Comparison of ENCODE assay signal across 11 cellular contexts in the genomic region with DNA sequence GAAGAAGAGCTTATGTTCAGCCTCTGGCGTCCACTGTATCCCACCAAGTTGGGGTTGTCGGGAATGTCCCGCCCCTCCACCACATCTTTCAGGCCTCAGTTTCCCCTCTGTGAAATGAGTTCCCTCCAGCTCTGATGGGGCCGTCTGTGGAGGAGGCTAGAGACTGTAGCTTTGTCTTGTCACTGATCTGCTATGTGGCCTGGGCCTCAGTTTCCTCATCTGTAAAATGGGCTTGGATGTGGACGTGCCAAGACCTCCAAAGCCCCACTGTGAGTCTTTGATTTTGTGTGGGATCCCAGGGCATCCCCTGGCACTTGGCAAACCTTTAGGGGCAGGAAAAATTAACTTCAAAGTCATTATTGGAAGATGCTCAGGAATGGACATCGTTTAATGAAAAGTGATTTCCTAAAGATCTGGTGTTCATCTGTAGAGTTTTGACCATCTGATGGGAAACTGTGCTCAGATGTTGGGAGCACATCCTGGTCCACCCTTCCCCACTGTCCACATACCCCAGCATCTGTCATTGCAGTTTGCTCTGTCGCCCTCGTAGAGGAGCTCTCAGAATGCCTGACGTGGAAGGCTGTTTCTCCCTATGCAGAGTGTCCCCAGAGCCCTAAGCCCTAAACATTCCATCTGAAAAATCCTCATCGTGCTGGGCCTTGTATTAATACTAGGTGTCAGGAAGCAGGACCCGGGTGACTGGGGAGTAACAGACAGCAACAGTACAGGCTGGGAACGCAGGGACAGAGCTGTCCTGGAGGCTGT. TPM values are rescaled to one million over a fixed set of nuclear protein-coding genes. Genes with fewer than 3 reads are reported as not detected.
DNase-seq lines count a peak whose midpoint lies in the region; ATAC-seq and TF ChIP-seq lines count a peak whose summit lies in the region.
"Had no signal": no experiment of that assay in that cellular context is flagged by ENCODE, and none has a peak within 500 bp of the region (broad histone marks: within the 10 kb centered on the region; RNA-seq: fewer than 3 reads in every experiment).

No MANE protein-coding gene starts in this region.

- H3K9me3 Mint-ChIP-seq in T-helper 2 cell treated with Interferon-gamma antibody and Interleukin-4, amounts not matched to agents 5 μg/mL and 100 μg/mL, for 36 hours, result no peaks in the 10 kb centered on the region
- peaks cover 4% of the 10 kb centered on the region for H3K9me3 Mint-ChIP-seq in glutamatergic neuron (ENCODE audit: unreplicated experiment)

- H3K9me3 ChIP-seq in left lung, result no peaks in the 10 kb centered on the region
- no peaks in the 10 kb centered on the region for H3K9me3 ChIP-seq in prostate gland

- peak overlapping the region; percentile 92 for H3K4me3 Mint-ChIP-seq in T-helper 2 cell treated with Interferon-gamma antibody and Interleukin-4, amounts not matched to agents 5 μg/mL and 100 μg/mL, for 36 hours
- no peak overlapping the region for H3K4me3 Mint-ChIP-seq in glutamatergic neuron (ENCODE audit: unreplicated experiment)

- TF ChIP-seq CTCF in left lung (IDR thresholded peaks at IDR 0.05) (no peak), prostate gland (IDR thresholded peaks at IDR 0.05) (no peak), glutamatergic neuron (IDR thresholded peaks at IDR 0.05; ENCODE audit: partially characterized antibody, unreplicated experiment) (no peak)

- H3K27me3 ChIP-seq in left lung (no peaks in the 10 kb centered on the region), prostate gland (replicated peaks; ENCODE audit: insufficient read depth) (no peaks in the 10 kb centered on the region)

- H3K27ac ChIP-seq in left lung, result peak overlapping the region; percentile 87 to 98
- peak overlapping the region; percentile 94 for H3K27ac ChIP-seq in substantia nigra (ENCODE audit: low read depth, low read length, poor library complexity, severe bottlenecking)
- no peak overlapping the region for H3K27ac ChIP-seq in prostate gland

- DNase-seq in T-helper 2 cell treated with Interferon-gamma antibody and Interleukin-4, amounts not matched to agents 5 μg/mL and 100 μg/mL, for 36 hours (ENCODE audit: low spot score), result peak; percentile 14
- DNase-seq in T-helper 2 cell (no peak), UCSD-AML1 (lab: John Stamatoyannopoulos, UW; ENCODE audit: unreplicated experiment) (peak; percentile 64), left lung (no peak), substantia nigra (lab: John Stamatoyannopoulos, UW) (peak in 20 of 49 donors; percentile 10 to 62 (median 30)), prostate gland (ENCODE audit: low spot score) (no peak), glutamatergic neuron (no peak)
- DNase-seq: ACHN; foreskin melanocyte; stimulated activated CD4-positive, alpha-beta T cell treated with anti-CD3 and anti-CD28 coated beads, Interleukin-12 subunit alpha, Interleukin-12 subunit beta, amount 100 ng/mL, for 4 hours had no signal

- H3K4me1 Mint-ChIP-seq in T-helper 2 cell treated with Interferon-gamma antibody and Interleukin-4, amounts not matched to agents 5 μg/mL and 100 μg/mL, for 36 hours (ENCODE audit: low read depth), result peaks cover 79% of the 10 kb centered on the region
- H3K4me1 Mint-ChIP-seq in glutamatergic neuron (ENCODE audit: low read depth, unreplicated experiment), result peaks cover 9% of the 10 kb centered on the region

- H3K27ac Mint-ChIP-seq in T-helper 2 cell treated with Interferon-gamma antibody and Interleukin-4, amounts not matched to agents 5 μg/mL and 100 μg/mL, for 36 hours, result peak overlapping the region; percentile 100
- H3K27ac Mint-ChIP-seq in glutamatergic neuron (ENCODE audit: unreplicated experiment), result no peak overlapping the region

- intact Hi-C loops in left lung (cut with DNase I) (no loop called here), prostate gland (cut with DNase I) (no loop called here)

- H3K4me3 ChIP-seq in left lung (peak overlapping the region in 1 of 2 donors; percentile 23), prostate gland (no peak overlapping the region)

- H3K36me3 ChIP-seq in left lung (peaks cover 0 to 8% of the 10 kb centered on the region in 2 donors), prostate gland (no peaks in the 10 kb centered on the region)

- H3K27me3 Mint-ChIP-seq in T-helper 2 cell treated with Interferon-gamma antibody and Interleukin-4, amounts not matched to agents 5 μg/mL and 100 μg/mL, for 36 hours (ENCODE audit: low read depth), result no peaks in the 10 kb centered on the region
- peaks cover 10% of the 10 kb centered on the region for H3K27me3 Mint-ChIP-seq in glutamatergic neuron (ENCODE audit: unreplicated experiment)

- peaks cover 52 to 100% of the 10 kb centered on the region in 2 donors for H3K4me1 ChIP-seq in left lung
- H3K4me1 ChIP-seq in prostate gland (replicated peaks), result no peaks in the 10 kb centered on the region

- ATAC-seq in left lung (no peak), GM18873 (IDR thresholded peaks at IDR 0.05; ENCODE audit: low FRiP score, unreplicated experiment) (no peak)

- peaks cover 15% of the 10 kb centered on the region for H3K36me3 Mint-ChIP-seq in T-helper 2 cell treated with Interferon-gamma antibody and Interleukin-4, amounts not matched to agents 5 μg/mL and 100 μg/mL, for 36 hours (ENCODE audit: low read depth)
- no peaks in the 10 kb centered on the region for H3K36me3 Mint-ChIP-seq in glutamatergic neuron (ENCODE audit: unreplicated experiment)

- no peak for TF ChIP-seq POLR2A in prostate gland (IDR thresholded peaks at IDR 0.05)

- WGBS in prostate gland, result 82% methylated on average over 12 of the region's 12 CpGs

RNA-seq across cellular contexts. Expression of a gene that starts 28.5 kb away (rescaled TPM):
- 100 to 1,000 TPM in 1 of 2 donors, 10 to 100 TPM in 1; 32.2 to 134 TPM for total RNA-seq in left lung
- total RNA-seq in prostate gland, result 10 to 100 TPM in 1 of 2 donors, 1 to 10 TPM in 1; 6.9 to 24.5 TPM
- total RNA-seq in glutamatergic neuron (ENCODE audit: unreplicated experiment), result 21.9 TPM

Comparison
In these comparisons a context has a peak if more than half of its experiments do, and no peak if none do; other contexts are left out.
1. DNase-seq: peak in T-helper 2 cell treated with Interferon-gamma antibody and Interleukin-4, amounts not matched to agents 5 μg/mL and 100 μg/mL, for 36 hours (single experiment) and UCSD-AML1 (single experiment); none in T-helper 2 cell (0 of 5), left lung (0 of 2), prostate gland (single experiment) and glutamatergic neuron (single experiment).
2. H3K27ac ChIP-seq: peak in left lung (2 of 2) and substantia nigra (single experiment); none in prostate gland (0 of 2).